ENCODE assay signal across 1 cellular context in the genomic region with DNA sequence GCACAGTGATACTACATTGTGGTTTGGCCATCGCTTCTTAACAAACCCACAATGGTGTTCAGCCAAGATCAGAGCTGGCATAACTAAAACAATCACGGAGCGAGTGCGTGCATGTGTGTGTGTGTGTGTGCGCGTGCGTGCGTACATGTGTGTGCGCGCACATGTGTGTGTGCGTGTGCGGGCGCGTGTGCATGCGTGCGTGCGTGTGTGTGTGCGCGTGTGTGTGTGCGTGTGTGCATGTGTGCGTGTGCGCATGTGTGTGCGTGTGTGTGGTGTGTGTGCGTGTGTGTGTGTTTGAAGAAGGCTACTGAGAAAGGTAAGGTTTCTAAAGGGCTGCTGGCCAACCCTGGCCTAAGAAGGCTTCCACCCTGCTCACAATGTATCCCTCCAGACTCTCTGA.
TF ChIP-seq lines count a peak whose summit lies in the region.

No MANE protein-coding gene starts in this region.

TF ChIP-seq in GM12878, 131 proteins besides CTCF, POLR2A, EP300 and RAD21 (continued from another document):
- TF ChIP-seq TCF3 (IDR thresholded peaks at IDR 0.05; ENCODE audit: borderline replicate concordance, insufficient read depth, low read depth, low read length) (peak; percentile 50; the same call in 1 of the 2 replicates), ASH2L (IDR thresholded peaks at IDR 0.05; ENCODE audit: borderline replicate concordance, low read depth) (no peak), ZNF24 (IDR thresholded peaks at IDR 0.05) (no peak), CREM (IDR thresholded peaks at IDR 0.05; ENCODE audit: low read depth) (no peak)
- TF ChIP-seq, protein P1, sequence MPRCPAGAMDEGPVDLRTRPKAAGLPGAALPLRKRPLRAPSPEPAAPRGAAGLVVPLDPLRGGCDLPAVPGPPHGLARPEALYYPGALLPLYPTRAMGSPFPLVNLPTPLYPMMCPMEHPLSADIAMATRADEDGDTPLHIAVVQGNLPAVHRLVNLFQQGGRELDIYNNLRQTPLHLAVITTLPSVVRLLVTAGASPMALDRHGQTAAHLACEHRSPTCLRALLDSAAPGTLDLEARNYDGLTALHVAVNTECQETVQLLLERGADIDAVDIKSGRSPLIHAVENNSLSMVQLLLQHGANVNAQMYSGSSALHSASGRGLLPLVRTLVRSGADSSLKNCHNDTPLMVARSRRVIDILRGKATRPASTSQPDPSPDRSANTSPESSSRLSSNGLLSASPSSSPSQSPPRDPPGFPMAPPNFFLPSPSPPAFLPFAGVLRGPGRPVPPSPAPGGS (IDR thresholded peaks at IDR 0.05; ENCODE audit: borderline replicate concordance, insufficient read depth, low read depth, low read length, poor library complexity, severe bottlenecking): peak; percentile 95
- TF ChIP-seq, protein P2, sequence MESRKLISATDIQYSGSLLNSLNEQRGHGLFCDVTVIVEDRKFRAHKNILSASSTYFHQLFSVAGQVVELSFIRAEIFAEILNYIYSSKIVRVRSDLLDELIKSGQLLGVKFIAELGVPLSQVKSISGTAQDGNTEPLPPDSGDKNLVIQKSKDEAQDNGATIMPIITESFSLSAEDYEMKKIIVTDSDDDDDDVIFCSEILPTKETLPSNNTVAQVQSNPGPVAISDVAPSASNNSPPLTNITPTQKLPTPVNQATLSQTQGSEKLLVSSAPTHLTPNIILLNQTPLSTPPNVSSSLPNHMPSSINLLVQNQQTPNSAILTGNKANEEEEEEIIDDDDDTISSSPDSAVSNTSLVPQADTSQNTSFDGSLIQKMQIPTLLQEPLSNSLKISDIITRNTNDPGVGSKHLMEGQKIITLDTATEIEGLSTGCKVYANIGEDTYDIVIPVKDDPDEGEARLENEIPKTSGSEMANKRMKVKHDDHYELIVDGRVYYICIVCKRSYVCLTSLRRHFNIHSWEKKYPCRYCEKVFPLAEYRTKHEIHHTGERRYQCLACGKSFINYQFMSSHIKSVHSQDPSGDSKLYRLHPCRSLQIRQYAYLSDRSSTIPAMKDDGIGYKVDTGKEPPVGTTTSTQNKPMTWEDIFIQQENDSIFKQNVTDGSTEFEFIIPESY (IDR thresholded peaks at IDR 0.05): no peak
